15 cellular contexts compared by ENCODE assay signal in the genomic region with DNA sequence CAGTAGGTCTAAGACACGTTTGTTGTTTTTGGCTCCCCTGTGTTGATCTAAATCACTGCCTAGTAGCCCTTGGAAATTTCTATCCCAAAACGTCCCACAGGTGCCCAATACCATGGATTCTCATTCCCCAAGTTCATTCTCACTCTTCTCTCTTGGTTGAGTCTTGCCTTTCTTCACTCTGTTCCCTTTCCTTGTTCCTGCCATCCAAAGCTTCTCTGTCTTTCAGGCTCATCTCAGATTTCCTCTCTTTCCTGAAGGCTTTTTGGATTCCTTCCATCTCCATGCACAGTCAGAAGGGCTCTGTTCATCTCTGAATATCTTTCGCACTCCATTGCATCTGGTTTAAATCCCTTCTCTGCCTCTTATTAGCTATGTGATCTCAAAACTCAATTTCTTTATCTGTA.
"Had no signal": no experiment of that assay in that cellular context is flagged by ENCODE, and none has a peak within 500 bp of the region (broad histone marks: within the 10 kb centered on the region; RNA-seq: fewer than 3 reads in every experiment).

No MANE protein-coding gene starts in this region.

- ATAC-seq: gastroesophageal sphincter; left cardiac atrium; lower lobe of right lung; naive thymus-derived CD4-positive, alpha-beta T cell; T-helper 17 cell had no signal

- H3K4me1 ChIP-seq: gastroesophageal sphincter, lower lobe of right lung, right atrium auricular region, stomach had no signal

- H3K9me3 ChIP-seq: gastroesophageal sphincter, lower lobe of right lung, neutrophil, right atrium auricular region, stomach had no signal

- H3K27me3 ChIP-seq: hepatocyte, right atrium auricular region, stomach had no signal

- DNase-seq: activated CD4-positive, alpha-beta T cell treated with anti-CD3 and anti-CD28 coated beads, Interleukin-2, amount 10 ng/mL, durations not matched to agents 7 days and 5 days; activated CD4-positive, CD25-positive, alpha-beta regulatory T cell; activated naive CD4-positive, alpha-beta T cell treated with anti-CD3 and anti-CD28 coated beads, Interleukin-2, amount 50 U/mL, for 16 hours; cerebellar nuclear complex; left cardiac atrium; lower lobe of right lung; midbrain; naive thymus-derived CD4-positive, alpha-beta T cell; small intestine; stomach; T-helper 17 cell had no signal

- H3K4me2 ChIP-seq: hepatocyte had no signal

- H3K27ac ChIP-seq: gastroesophageal sphincter, hepatocyte, lower lobe of right lung, neutrophil, right atrium auricular region, stomach had no signal

- H3K36me3 ChIP-seq: gastroesophageal sphincter, lower lobe of right lung, neutrophil, right atrium auricular region, stomach had no signal

- H3K4me3 ChIP-seq: gastroesophageal sphincter, hepatocyte, lower lobe of right lung, right atrium auricular region, stomach had no signal

- H2AFZ ChIP-seq: hepatocyte had no signal
